10 cellular contexts compared by ENCODE assay signal in the genomic region with DNA sequence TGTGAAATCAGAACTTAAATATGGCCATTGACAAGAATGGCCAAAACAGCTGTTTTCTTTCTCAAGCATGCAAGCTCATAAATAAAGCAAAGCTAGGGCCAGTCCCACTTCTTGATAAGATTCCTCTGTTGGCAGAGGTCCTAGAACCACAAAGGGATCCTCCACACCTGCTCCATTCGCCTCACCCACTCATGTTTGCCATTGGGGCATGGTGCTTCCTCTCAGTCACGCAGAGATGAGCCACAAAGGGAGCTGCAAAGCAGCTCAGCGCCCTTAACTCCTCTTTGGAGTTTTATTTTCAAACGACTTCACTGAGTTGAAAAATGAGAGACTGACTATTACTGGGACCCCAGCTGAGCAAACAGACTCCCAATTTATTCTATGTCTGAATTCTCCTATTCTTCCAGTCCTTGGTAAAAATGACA. TPM values are rescaled to one million over a fixed set of nuclear protein-coding genes. Genes with fewer than 3 reads are reported as not detected.
A peak's percentile ranks its signal among the peaks of the same experiment; 100 is the strongest.
DNase-seq lines count a peak whose midpoint lies in the region; ATAC-seq and TF ChIP-seq lines count a peak whose summit lies in the region.
"Had no signal": no experiment of that assay in that cellular context is flagged by ENCODE, and none has a peak within 500 bp of the region (broad histone marks: within the 10 kb centered on the region; RNA-seq: fewer than 3 reads in every experiment).

No MANE protein-coding gene starts in this region.

- H3K4me1 ChIP-seq in ascending aorta (peaks cover 5 to 24% of the 10 kb centered on the region in 2 donors), mesenchymal stem cell (ENCODE audit: control insufficient read depth, insufficient read depth, low read depth, low read length) (peaks cover 3% of the 10 kb centered on the region), tibial artery (peaks cover 0 to 18% (median 12%) of the 10 kb centered on the region in 4 donors)

- H2BK15ac ChIP-seq in mesenchymal stem cell (ENCODE audit: low read depth, poor library complexity, severe bottlenecking) = no peak overlapping the region

- H3K36me3 ChIP-seq in ascending aorta (peaks cover 5 to 16% of the 10 kb centered on the region in 2 donors), mesenchymal stem cell (ENCODE audit: control insufficient read depth in 1 of 2, insufficient read depth in 2 of 2, low read depth in 1 of 2, low read length in 2 of 2) (no peaks in the 10 kb centered on the region), tibial artery (peaks cover 0 to 16% (median 12%) of the 10 kb centered on the region in 3 donors)

- peak overlapping the region; percentile 36 to 53 for H3K27ac ChIP-seq in ascending aorta
- H3K27ac ChIP-seq in mesenchymal stem cell (ENCODE audit: low read length, poor library complexity, severe bottlenecking) = no peak overlapping the region
- H3K27ac ChIP-seq in tibial artery = peak overlapping the region in 1 of 2 donors; percentile 2

- no peak for ATAC-seq in GM18909 (IDR thresholded peaks at IDR 0.05; ENCODE audit: poor library complexity, unreplicated experiment)

- H3K18ac ChIP-seq in mesenchymal stem cell (ENCODE audit: low read depth in 1 of 2, low read length in 2 of 2) = peak overlapping the region; percentile 17 to 42

- H3K9ac ChIP-seq in mesenchymal stem cell (ENCODE audit: low read length) = no peak overlapping the region

- H3K4me3 ChIP-seq in ascending aorta (no peak overlapping the region), mesenchymal stem cell (ENCODE audit: insufficient read depth in 1 of 2, low read depth in 1 of 2, low read length in 2 of 2) (no peak overlapping the region), tibial artery (no peak overlapping the region)
- H3K4me3 ChIP-seq: heart right ventricle had no signal

- no peak overlapping the region for H2BK120ac ChIP-seq in mesenchymal stem cell (ENCODE audit: low read depth, low read length)

- H2BK5ac ChIP-seq in mesenchymal stem cell (ENCODE audit: low read depth, low read length, poor library complexity, severe bottlenecking) = no peak overlapping the region

- H3K9me3 ChIP-seq in ascending aorta (no peaks in the 10 kb centered on the region), mesenchymal stem cell (ENCODE audit: control insufficient read depth, low read length) (no peaks in the 10 kb centered on the region), tibial artery (no peaks in the 10 kb centered on the region)
- H3K9me3 ChIP-seq: heart right ventricle had no signal

- peak; percentile 81 for DNase-seq in A172 (ENCODE audit: low spot score)
- peak; percentile 86 for DNase-seq in NCI-H146 treated with DMSO at 0.1 percent for 48 hours (lab: John Stamatoyannopoulos, UW; ENCODE audit: unreplicated experiment)
- DNase-seq in ascending aorta (ENCODE audit: low spot score in 2 of 2) = peak in 1 of 2 donors; percentile 28
- DNase-seq in mesenchymal stem cell = no peak
- no peak for DNase-seq in activated CD8-positive, alpha-beta memory T cell treated with anti-CD3 and anti-CD28 coated beads, Interleukin-2, amount 50 U/mL, for 48 hours
- DNase-seq in HK-2 (ENCODE audit: unreplicated experiment) = no peak
- DNase-seq in tibial artery = no peak
- DNase-seq: activated CD4-positive, alpha-beta T cell treated with anti-CD3 and anti-CD28 coated beads, Interleukin-2, amount 50 U/mL, for 1 hour; heart right ventricle had no signal

- H3K79me1 ChIP-seq in mesenchymal stem cell (replicated peaks; ENCODE audit: low read length, poor library complexity, severe bottlenecking) = no peaks in the 10 kb centered on the region

- H4K91ac ChIP-seq in mesenchymal stem cell (ENCODE audit: low read length) = no peak overlapping the region

- TF ChIP-seq CTCF in ascending aorta (IDR thresholded peaks at IDR 0.05) (no peak), tibial artery (IDR thresholded peaks at IDR 0.05) (no peak)

- peak overlapping the region in 1 of 2 experiments; percentile 69 for H2BK12ac ChIP-seq in mesenchymal stem cell (ENCODE audit: low read length in 2 of 2)

- no peak overlapping the region for H4K8ac ChIP-seq in mesenchymal stem cell (ENCODE audit: low read length)

- no peaks in the 10 kb centered on the region for H3K27me3 ChIP-seq in ascending aorta
- no peaks in the 10 kb centered on the region for H3K27me3 ChIP-seq in mesenchymal stem cell (ENCODE audit: control insufficient read depth in 1 of 2, insufficient read depth in 1 of 2, low read length in 2 of 2)
- no peaks in the 10 kb centered on the region for H3K27me3 ChIP-seq in tibial artery
- H3K27me3 ChIP-seq: heart right ventricle had no signal

- WGBS in mesenchymal stem cell = 74% methylated on average over 4 of the region's 4 CpGs

- H3K14ac ChIP-seq in mesenchymal stem cell (ENCODE audit: low read length in 2 of 2) = no peak overlapping the region

- no peak overlapping the region for H2AFZ ChIP-seq in mesenchymal stem cell (ENCODE audit: low read depth, low read length)

- H2AK5ac ChIP-seq in mesenchymal stem cell (ENCODE audit: low read length, severe bottlenecking) = no peak overlapping the region

- intact Hi-C loops in ascending aorta (cut with DNase I) (loop anchor here (5.0 to 10.0 kb wide), 3 partner anchors 66 to 779 kb away; partner anchors contain the start of gene LRP6), tibial artery (cut with DNase I; ENCODE audit: low total_unique reads) (no loop called here)

- H3K23ac ChIP-seq in mesenchymal stem cell (ENCODE audit: low read length in 2 of 2) = no peak overlapping the region

- no peak overlapping the region for H3K4me2 ChIP-seq in mesenchymal stem cell (ENCODE audit: low read length, poor library complexity, severe bottlenecking)

- H3K4ac ChIP-seq in mesenchymal stem cell (ENCODE audit: low read depth in 1 of 2, low read length in 2 of 2) = no peak overlapping the region

RNA-seq across cellular contexts. Expression of gene MANSC1, which starts 16.6 kb away (rescaled TPM):
- 0.55 and 1.1 TPM in 2 replicates for total RNA-seq in A172 (2014; rRNA removed; shearing (Covaris generic))
- 72.1 TPM for total RNA-seq in ascending aorta
- 6.2 TPM for polyA plus RNA-seq in mesenchymal stem cell (2013, experiment 1 of 2)
- polyA plus RNA-seq in mesenchymal stem cell (2013, experiment 2 of 2) = 6.5 TPM

RNA-seq across cellular contexts. Expression of gene BORCS5, which starts 23.5 kb away (rescaled TPM):
- 5.2 and 12.2 TPM in 2 replicates for total RNA-seq in A172 (2014; rRNA removed; shearing (Covaris generic))
- 3.0 TPM for total RNA-seq in ascending aorta
- polyA plus RNA-seq in mesenchymal stem cell (2013, experiment 1 of 2) = 8.5 TPM
- polyA plus RNA-seq in mesenchymal stem cell (2013, experiment 2 of 2) = 7.8 TPM

Comparison
In these comparisons a context has a peak if more than half of its experiments do, and no peak if none do; other contexts are left out.
1. DNase-seq: peak in A172 (single experiment) and NCI-H146 treated with DMSO at 0.1 percent for 48 hours (single experiment); none in mesenchymal stem cell (single experiment), activated CD8-positive, alpha-beta memory T cell treated with anti-CD3 and anti-CD28 coated beads, Interleukin-2, amount 50 U/mL, for 48 hours (single experiment), HK-2 (single experiment) and tibial artery (0 of 2).
2. RNA of gene MANSC1, which starts 16.6 kb away (total RNA-seq): 72.1 TPM in ascending aorta (single experiment); 0.55 to 1.1 TPM in A172; every median in the first group is over 10 times any median in the second.